38 cellular contexts compared by ENCODE assay signal in the genomic region with DNA sequence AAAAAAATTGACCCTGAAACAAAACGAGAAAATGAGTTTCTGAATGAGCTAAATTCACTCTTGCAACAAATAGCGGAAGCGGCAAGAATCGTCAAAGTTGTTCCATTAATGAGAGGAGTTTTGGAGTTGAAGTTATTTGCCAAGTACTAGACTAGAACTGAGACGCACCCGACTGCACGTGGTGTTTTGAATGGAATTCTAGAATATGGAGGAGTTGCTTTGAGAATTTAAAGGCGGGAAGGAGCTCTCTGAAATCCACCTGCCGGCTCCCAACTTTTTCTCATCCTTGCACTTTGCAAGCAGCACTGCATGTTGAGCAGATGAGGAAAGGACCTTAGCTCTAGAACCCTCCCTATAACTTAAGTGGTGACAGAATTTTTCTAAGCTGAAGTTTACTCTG. TPM values are rescaled to one million over a fixed set of nuclear protein-coding genes. Genes with fewer than 3 reads are reported as not detected.
"Had no signal": no experiment of that assay in that cellular context is flagged by ENCODE, and none has a peak within 500 bp of the region (broad histone marks: within the 10 kb centered on the region; RNA-seq: fewer than 3 reads in every experiment).

No MANE protein-coding gene starts in this region.

- H3K36me3 ChIP-seq: MG63 had no signal

- H3K9me3 ChIP-seq: MG63 had no signal

- DNase-seq: Karpas-422, Kasumi-1, MG63, MM.1S, MV-4-11, NCI-H1048, NCI-H1092, NCI-H1092 treated with DMSO at 0.1 percent for 48 hours, NCI-H1105, NCI-H1105 treated with DMSO at 0.1 percent for 48 hours, NCI-H1417, NCI-H1417 treated with DMSO at 0.1 percent for 48 hours, NCI-H1436, NCI-H1436 treated with DMSO at 0.1 percent for 48 hours, NCI-H146, NCI-H1694, NCI-H1694 treated with DMSO at 0.1 percent for 48 hours, NCI-H187, NCI-H187 treated with DMSO at 0.1 percent for 48 hours, NCI-H1930, NCI-H2029, NCI-H2029 treated with DMSO at 0.1 percent for 48 hours, NCI-H2081, NCI-H2081 treated with DMSO at 0.1 percent for 48 hours, NCI-H2107, NCI-H2171, NCI-H2171 treated with DMSO at 0.1 percent for 48 hours, NCI-H2227 treated with DMSO at 0.1 percent for 48 hours, NCI-H226, NCI-H345, NCI-H446, NCI-H446 treated with DMSO at 0.1 percent for 48 hours, NCI-H510A, NCI-H510A treated with DMSO at 0.1 percent for 48 hours, NCI-H524 had no signal

- H3K4me3 ChIP-seq: MG63 had no signal

RNA-seq across cellular contexts. Expression of a gene that starts 23.2 kb away (rescaled TPM):
- total RNA-seq: LHCN-M2, M059J, MCF 10A had no signal
